ENCODE assay signal across 9 cellular contexts in the genomic region with DNA sequence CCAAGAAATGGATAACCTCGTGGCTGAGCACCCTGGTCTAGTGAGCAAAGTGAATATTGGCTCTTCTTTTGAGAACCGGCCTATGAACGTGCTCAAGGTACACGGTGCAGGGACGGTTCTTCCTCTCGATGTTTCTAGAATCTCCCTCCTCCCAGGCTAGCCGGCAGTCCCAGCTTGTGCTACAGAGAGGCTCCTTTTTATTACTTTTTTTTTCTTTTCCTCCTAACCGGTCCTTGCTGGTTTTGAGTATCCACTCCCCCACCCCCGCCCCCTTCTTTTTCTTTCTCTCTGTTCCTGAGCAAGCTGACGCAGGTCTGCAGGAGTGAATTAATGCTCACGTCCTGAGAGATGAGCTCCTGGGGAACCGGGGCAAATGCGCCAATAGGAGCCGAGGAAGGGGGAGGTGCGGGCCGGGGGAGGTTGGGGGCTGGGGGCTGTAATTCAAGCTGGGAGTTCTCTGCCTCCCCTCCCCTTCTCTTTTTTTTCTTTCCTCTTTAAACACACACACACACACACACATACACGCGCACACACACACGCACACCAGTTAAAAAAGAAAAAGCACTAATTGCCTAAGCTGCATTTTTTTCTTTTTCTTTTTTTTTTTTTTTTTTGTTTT. TPM values are rescaled to one million over a fixed set of nuclear protein-coding genes. Genes with fewer than 3 reads are reported as not detected.
A peak's percentile ranks its signal among the peaks of the same experiment; 100 is the strongest.
DNase-seq lines count a peak whose midpoint lies in the region; ATAC-seq and TF ChIP-seq lines count a peak whose summit lies in the region.
"Had no signal": no experiment of that assay in that cellular context is flagged by ENCODE, and none has a peak within 500 bp of the region (broad histone marks: within the 10 kb centered on the region; RNA-seq: fewer than 3 reads in every experiment).

No MANE protein-coding gene starts in this region.

- peaks cover 30% of the 10 kb centered on the region for H3K4me1 Mint-ChIP-seq in activated CD4-positive, alpha-beta memory T cell treated with anti-CD3 and anti-CD28 coated beads for 36 hours (ENCODE audit: low read depth)
- H3K4me1 Mint-ChIP-seq in activated CD4-positive, alpha-beta memory T cell treated with anti-CD3 and anti-CD28 coated beads, Interleukin-2, amount 10 ng/mL, durations not matched to agents 7 days and 5 days: peaks cover 10% of the 10 kb centered on the region

- no peak overlapping the region for H3K27ac Mint-ChIP-seq in activated CD4-positive, alpha-beta memory T cell treated with anti-CD3 and anti-CD28 coated beads for 36 hours
- H3K27ac Mint-ChIP-seq in activated CD4-positive, alpha-beta memory T cell treated with anti-CD3 and anti-CD28 coated beads, Interleukin-2, amount 10 ng/mL, durations not matched to agents 7 days and 5 days: no peak overlapping the region
- H3K27ac Mint-ChIP-seq: CD4-positive, CD25-positive, alpha-beta regulatory T cell had no signal

- H3K4me1 ChIP-seq in psoas muscle: peaks cover 5% of the 10 kb centered on the region

- H3K27ac ChIP-seq in psoas muscle: no peak overlapping the region

- no peaks in the 10 kb centered on the region for H3K9me3 Mint-ChIP-seq in activated CD4-positive, alpha-beta memory T cell treated with anti-CD3 and anti-CD28 coated beads for 36 hours
- no peaks in the 10 kb centered on the region for H3K9me3 Mint-ChIP-seq in activated CD4-positive, alpha-beta memory T cell treated with anti-CD3 and anti-CD28 coated beads, Interleukin-2, amount 10 ng/mL, durations not matched to agents 7 days and 5 days
- H3K9me3 Mint-ChIP-seq: CD4-positive, CD25-positive, alpha-beta regulatory T cell had no signal

- CTCF ChIA-PET in activated CD4-positive, alpha-beta memory T cell treated with anti-CD3 and anti-CD28 coated beads for 36 hours (lab: Charles Lee): no interaction called here
- CTCF ChIA-PET in activated CD4-positive, alpha-beta memory T cell treated with anti-CD3 and anti-CD28 coated beads, Interleukin-2, amount 10 ng/mL, durations not matched to agents 7 days and 5 days (lab: Charles Lee): interaction anchor here (0.6 kb wide), 1 partner anchor 491 kb away, joined by 3 read pairs; no protein-coding TSS in a partner anchor

- no peaks in the 10 kb centered on the region for H3K36me3 Mint-ChIP-seq in activated CD4-positive, alpha-beta memory T cell treated with anti-CD3 and anti-CD28 coated beads for 36 hours
- no peaks in the 10 kb centered on the region for H3K36me3 Mint-ChIP-seq in activated CD4-positive, alpha-beta memory T cell treated with anti-CD3 and anti-CD28 coated beads, Interleukin-2, amount 10 ng/mL, durations not matched to agents 7 days and 5 days (ENCODE audit: low read depth)
- H3K36me3 Mint-ChIP-seq: CD4-positive, CD25-positive, alpha-beta regulatory T cell had no signal

- WGBS in psoas muscle, 3 donors: 2 to 8% (median 6%) methylated on average over 16 to 19 of the region's 19 CpGs

- TF ChIP-seq CTCF in fibroblast of villous mesenchyme (IDR thresholded peaks at IDR 0.05; ENCODE audit: insufficient read depth, low read depth, low read length): no peak
- TF ChIP-seq CTCF in psoas muscle (IDR thresholded peaks at IDR 0.05): no peak

- H3K27me3 Mint-ChIP-seq in activated CD4-positive, alpha-beta memory T cell treated with anti-CD3 and anti-CD28 coated beads for 36 hours: peaks cover 19% of the 10 kb centered on the region
- peaks cover 5% of the 10 kb centered on the region for H3K27me3 Mint-ChIP-seq in activated CD4-positive, alpha-beta memory T cell treated with anti-CD3 and anti-CD28 coated beads, Interleukin-2, amount 10 ng/mL, durations not matched to agents 7 days and 5 days

- no peaks in the 10 kb centered on the region for H3K9me3 ChIP-seq in psoas muscle

- POLR2A ChIA-PET in activated CD4-positive, alpha-beta memory T cell treated with anti-CD3 and anti-CD28 coated beads for 36 hours (lab: Charles Lee): interaction anchor here (1.1 to 1.3 kb wide), 2 partner anchors 67 to 68 kb away, joined by 3 to 4 read pairs; partner anchors contain the start of gene TMEM209
- POLR2A ChIA-PET in activated CD4-positive, alpha-beta memory T cell treated with anti-CD3 and anti-CD28 coated beads, Interleukin-2, amount 10 ng/mL, durations not matched to agents 7 days and 5 days (lab: Charles Lee): no interaction called here

- H3K4me3 ChIP-seq in fibroblast of villous mesenchyme (ENCODE audit: low read depth, low read length): no peak overlapping the region
- H3K4me3 ChIP-seq in psoas muscle: peak overlapping the region; percentile 28

- ATAC-seq in psoas muscle (no peak), GM19035 (IDR thresholded peaks at IDR 0.05; ENCODE audit: unreplicated experiment) (no peak), HG02759 (IDR thresholded peaks at IDR 0.05; ENCODE audit: unreplicated experiment) (no peak), HG03469 (IDR thresholded peaks at IDR 0.05; ENCODE audit: unreplicated experiment) (no peak)

- intact Hi-C loops in activated CD4-positive, alpha-beta memory T cell treated with anti-CD3 and anti-CD28 coated beads for 36 hours (cut with micrococcal nuclease): loop anchor here (10.0 kb wide), 1 partner anchor 962 kb away; no protein-coding TSS in a partner anchor
- intact Hi-C loops in psoas muscle (cut with DNase I): loop anchor here in 1 of 2 donors (10.0 kb wide), 2 partner anchors 82 to 212 kb away; no protein-coding TSS in a partner anchor

- peak; percentile 31 for DNase-seq in activated CD4-positive, alpha-beta memory T cell treated with anti-CD3 and anti-CD28 coated beads for 36 hours
- no peak for DNase-seq in activated CD4-positive, alpha-beta memory T cell treated with anti-CD3 and anti-CD28 coated beads, Interleukin-2, amount 10 ng/mL, durations not matched to agents 7 days and 5 days
- peak; percentile 88 for DNase-seq in SHP77 treated with DMSO at 0.1 percent for 48 hours (lab: John Stamatoyannopoulos, UW)
- peak; percentile 94 for DNase-seq in fibroblast of villous mesenchyme (ENCODE audit: low read depth)
- no peak for DNase-seq in psoas muscle

- H3K27me3 ChIP-seq in psoas muscle (ENCODE audit: insufficient read depth in 3 of 3, low read length in 2 of 3): peaks cover 0 to 57% (median 5%) of the 10 kb centered on the region in 3 donors

- no peak overlapping the region for H3K4me3 Mint-ChIP-seq in activated CD4-positive, alpha-beta memory T cell treated with anti-CD3 and anti-CD28 coated beads for 36 hours
- H3K4me3 Mint-ChIP-seq in activated CD4-positive, alpha-beta memory T cell treated with anti-CD3 and anti-CD28 coated beads, Interleukin-2, amount 10 ng/mL, durations not matched to agents 7 days and 5 days: no peak overlapping the region

- no peaks in the 10 kb centered on the region for H3K36me3 ChIP-seq in psoas muscle (ENCODE audit: insufficient read depth in 1 of 2, low read depth in 1 of 2)

RNA-seq across cellular contexts. Expression of gene CPA2, which starts 6.5 kb away (rescaled TPM):
- total RNA-seq in activated CD4-positive, alpha-beta memory T cell treated with anti-CD3 and anti-CD28 coated beads for 36 hours: under 1 TPM; 0.14 to 0.44 TPM
- total RNA-seq in activated CD4-positive, alpha-beta memory T cell treated with anti-CD3 and anti-CD28 coated beads, Interleukin-2, amount 10 ng/mL, durations not matched to agents 7 days and 5 days: not detected
- total RNA-seq in fibroblast of villous mesenchyme (0.32 TPM in 1 of 2 replicates, not detected in the other), psoas muscle (under 1 TPM in 1 of 4 donors, not detected in 3; 0.32 TPM)
- under 1 TPM in 2 of 3 donors, not detected in 1; 0.23 to 0.30 TPM for polyA plus RNA-seq in psoas muscle
- total RNA-seq: CD4-positive, CD25-positive, alpha-beta regulatory T cell had no signal
- polyA plus RNA-seq: CD4-positive, CD25-positive, alpha-beta regulatory T cell had no signal

RNA-seq across cellular contexts. Expression of gene CPA4, which starts 19.8 kb away (rescaled TPM):
- total RNA-seq in activated CD4-positive, alpha-beta memory T cell treated with anti-CD3 and anti-CD28 coated beads for 36 hours: under 1 TPM; 0.45 to 0.90 TPM
- not detected for total RNA-seq in activated CD4-positive, alpha-beta memory T cell treated with anti-CD3 and anti-CD28 coated beads, Interleukin-2, amount 10 ng/mL, durations not matched to agents 7 days and 5 days
- total RNA-seq in fibroblast of villous mesenchyme (22.5 and 90.2 TPM in 2 replicates), psoas muscle (1 to 10 TPM in 2 of 4 donors, under 1 TPM in 2; 0.11 to 2.5 (median 1.0) TPM)
- polyA plus RNA-seq in psoas muscle: under 1 TPM; 0.09 to 0.68 (median 0.20) TPM
- total RNA-seq: CD4-positive, CD25-positive, alpha-beta regulatory T cell had no signal
- polyA plus RNA-seq: CD4-positive, CD25-positive, alpha-beta regulatory T cell had no signal

Comparison
In these comparisons a context has a peak if more than half of its experiments do, and no peak if none do; other contexts are left out.
1. DNase-seq: peak in activated CD4-positive, alpha-beta memory T cell treated with anti-CD3 and anti-CD28 coated beads for 36 hours (single experiment), SHP77 treated with DMSO at 0.1 percent for 48 hours (single experiment) and fibroblast of villous mesenchyme (single experiment); none in activated CD4-positive, alpha-beta memory T cell treated with anti-CD3 and anti-CD28 coated beads, Interleukin-2, amount 10 ng/mL, durations not matched to agents 7 days and 5 days (single experiment) and psoas muscle (0 of 2).